In genomic region chr11:64778473-64779298, GRCh38 we compare ENCODE assay signal across 1 cellular context.
TF ChIP-seq lines count a peak whose summit lies in the region.

SF1 (minus strand) TSS chr11:64778542; CDS start chr11:64778392, 150 bp downstream.

TF ChIP-seq in HepG2, 621 proteins besides CTCF, POLR2A, EP300 and RAD21 (continued from another document and continues in another):
- TF ChIP-seq, protein P1, sequence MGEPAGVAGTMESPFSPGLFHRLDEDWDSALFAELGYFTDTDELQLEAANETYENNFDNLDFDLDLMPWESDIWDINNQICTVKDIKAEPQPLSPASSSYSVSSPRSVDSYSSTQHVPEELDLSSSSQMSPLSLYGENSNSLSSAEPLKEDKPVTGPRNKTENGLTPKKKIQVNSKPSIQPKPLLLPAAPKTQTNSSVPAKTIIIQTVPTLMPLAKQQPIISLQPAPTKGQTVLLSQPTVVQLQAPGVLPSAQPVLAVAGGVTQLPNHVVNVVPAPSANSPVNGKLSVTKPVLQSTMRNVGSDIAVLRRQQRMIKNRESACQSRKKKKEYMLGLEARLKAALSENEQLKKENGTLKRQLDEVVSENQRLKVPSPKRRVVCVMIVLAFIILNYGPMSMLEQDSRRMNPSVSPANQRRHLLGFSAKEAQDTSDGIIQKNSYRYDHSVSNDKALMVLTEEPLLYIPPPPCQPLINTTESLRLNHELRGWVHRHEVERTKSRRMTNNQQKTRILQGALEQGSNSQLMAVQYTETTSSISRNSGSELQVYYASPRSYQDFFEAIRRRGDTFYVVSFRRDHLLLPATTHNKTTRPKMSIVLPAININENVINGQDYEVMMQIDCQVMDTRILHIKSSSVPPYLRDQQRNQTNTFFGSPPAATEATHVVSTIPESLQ (CRISPR knock-in tag; conservative IDR thresholded peaks at IDR 0.05), result no peak
- TF ChIP-seq RBAK (CRISPR knock-in tag; IDR thresholded peaks at IDR 0.05) (0 out of 2 replicates have a peak, but pooled peaks have one; percentile 22), JUN (CRISPR knock-in tag; IDR thresholded peaks at IDR 0.05) (no peak; the same call in 1 of the 2 replicates), ZFY (CRISPR knock-in tag; IDR thresholded peaks at IDR 0.05) (peak; percentile 88; the same call in 1 of the 2 replicates), CBX2 (IDR thresholded peaks at IDR 0.05; ENCODE audit: low read depth, low read length) (no peak), CBX2 (CRISPR knock-in tag; IDR thresholded peaks at IDR 0.05; ENCODE audit: low read depth) (no peak), ZNF12 (CRISPR knock-in tag; IDR thresholded peaks at IDR 0.05) (no peak), ZSCAN20 (CRISPR knock-in tag; IDR thresholded peaks at IDR 0.05; ENCODE audit: borderline replicate concordance) (no peak), PAXIP1 (CRISPR knock-in tag; conservative IDR thresholded peaks at IDR 0.05) (peak; percentile 68), MIER2 (CRISPR knock-in tag; IDR thresholded peaks at IDR 0.05) (no peak), ZC3H13 (CRISPR knock-in tag; IDR thresholded peaks at IDR 0.05) (peak; percentile 83), ZNF772 (CRISPR knock-in tag; IDR thresholded peaks at IDR 0.05) (peak; percentile 44; the same call in 1 of the 2 replicates), ZNF607 (CRISPR knock-in tag; IDR thresholded peaks at IDR 0.05; ENCODE audit: borderline replicate concordance) (no peak), ZNF496 (CRISPR knock-in tag; IDR thresholded peaks at IDR 0.05; ENCODE audit: insufficient replicate concordance) (no peak), ZNF747 (CRISPR knock-in tag; IDR thresholded peaks at IDR 0.05; ENCODE audit: borderline replicate concordance) (peak; percentile 66; the same call in 1 of the 2 replicates), PAF1 (CRISPR knock-in tag; IDR thresholded peaks at IDR 0.05) (no peak), ZNF33A (CRISPR knock-in tag; IDR thresholded peaks at IDR 0.05; ENCODE audit: borderline replicate concordance) (no peak), KMT2A (CRISPR knock-in tag; IDR thresholded peaks at IDR 0.05) (no peak), ZNF672 (CRISPR knock-in tag; IDR thresholded peaks at IDR 0.05) (no peak), HNF4G (IDR thresholded peaks at IDR 0.05; ENCODE audit: borderline replicate concordance, low read depth, low read length) (peak; percentile 33; the same call in 1 of the 2 replicates), HNF4G (CRISPR knock-in tag; IDR thresholded peaks at IDR 0.05; ENCODE audit: borderline replicate concordance, low read depth) (no peak), MED1 (CRISPR knock-in tag; IDR thresholded peaks at IDR 0.05) (peak; percentile 31; the same call in 1 of the 2 replicates), RXRA (CRISPR knock-in tag; IDR thresholded peaks at IDR 0.05) (no peak), SP4 (CRISPR knock-in tag; IDR thresholded peaks at IDR 0.05) (peak; percentile 83), YEATS4 (CRISPR knock-in tag; IDR thresholded peaks at IDR 0.05; ENCODE audit: borderline replicate concordance) (peak; percentile 67; the same call in 1 of the 2 replicates), ATAD3A (CRISPR knock-in tag; IDR thresholded peaks at IDR 0.05) (no peak), PHB2 (IDR thresholded peaks at IDR 0.05; ENCODE audit: partially characterized antibody) (no peak), MAFG (CRISPR knock-in tag; IDR thresholded peaks at IDR 0.05) (no peak), ZNF124 (CRISPR knock-in tag; IDR thresholded peaks at IDR 0.05) (no peak), ISL2 (CRISPR knock-in tag; IDR thresholded peaks at IDR 0.05) (0 out of 2 replicates have a peak, but pooled peaks have one; percentile 15), ZNF776 (CRISPR knock-in tag; IDR thresholded peaks at IDR 0.05) (no peak), ZNF619 (CRISPR knock-in tag; IDR thresholded peaks at IDR 0.05) (no peak), ZNF768 (CRISPR knock-in tag; IDR thresholded peaks at IDR 0.05) (no peak), ZNF552 (CRISPR knock-in tag; IDR thresholded peaks at IDR 0.05; ENCODE audit: borderline replicate concordance) (no peak), TGIF2 (CRISPR knock-in tag; IDR thresholded peaks at IDR 0.05) (0 out of 2 replicates have a peak, but pooled peaks have one; percentile 24), MAFK (conservative IDR thresholded peaks at IDR 0.05 in 1 of 2, IDR thresholded peaks at IDR 0.05 in 1 of 2; ENCODE audit: low read length in 2 of 2) (no peak), ZNF180 (CRISPR knock-in tag; IDR thresholded peaks at IDR 0.05; ENCODE audit: borderline replicate concordance, low read depth) (no peak), FUBP1 (CRISPR knock-in tag; IDR thresholded peaks at IDR 0.05; ENCODE audit: borderline replicate concordance) (no peak), RFXANK (CRISPR knock-in tag; IDR thresholded peaks at IDR 0.05) (0 out of 2 replicates have a peak, but pooled peaks have one; percentile 45), ZNF687 (CRISPR knock-in tag; IDR thresholded peaks at IDR 0.05) (peak; percentile 62), AKAP8 (CRISPR knock-in tag; IDR thresholded peaks at IDR 0.05) (no peak), ISX (CRISPR knock-in tag; conservative IDR thresholded peaks at IDR 0.05) (no peak), ZNF773 (CRISPR knock-in tag; IDR thresholded peaks at IDR 0.05; ENCODE audit: borderline replicate concordance) (no peak; the same call in 1 of the 2 replicates), MEF2D (CRISPR knock-in tag; IDR thresholded peaks at IDR 0.05) (no peak), ADNP (CRISPR knock-in tag; IDR thresholded peaks at IDR 0.05) (no peak), GATAD1 (CRISPR knock-in tag; IDR thresholded peaks at IDR 0.05) (peak; percentile 63), KDM6A (CRISPR knock-in tag; IDR thresholded peaks at IDR 0.05; ENCODE audit: low read depth) (no peak), ELF4 (CRISPR knock-in tag; IDR thresholded peaks at IDR 0.05; ENCODE audit: borderline replicate concordance) (peak; percentile 6; the same call in 1 of the 2 replicates), BCL6 (CRISPR knock-in tag; IDR thresholded peaks at IDR 0.05) (peak; percentile 13; the same call in 1 of the 2 replicates), ARNTL (CRISPR knock-in tag; IDR thresholded peaks at IDR 0.05) (no peak), ZNF546 (CRISPR knock-in tag; conservative IDR thresholded peaks at IDR 0.05) (0 out of 2 replicates have a peak, but pooled peaks have one; percentile 35), ATF1 (CRISPR knock-in tag; IDR thresholded peaks at IDR 0.05) (peak; percentile 76), ZFP37 (CRISPR knock-in tag; IDR thresholded peaks at IDR 0.05; ENCODE audit: borderline replicate concordance) (no peak), RFX3 (CRISPR knock-in tag; IDR thresholded peaks at IDR 0.05) (peak; percentile 93), PHF8 (CRISPR knock-in tag; IDR thresholded peaks at IDR 0.05) (no peak; the same call in none of the 2 replicates), GATA4 (IDR thresholded peaks at IDR 0.05; ENCODE audit: borderline replicate concordance, low read depth) (0 out of 2 replicates have a peak, but pooled peaks have one; percentile 27)
- TF ChIP-seq, protein P2, sequence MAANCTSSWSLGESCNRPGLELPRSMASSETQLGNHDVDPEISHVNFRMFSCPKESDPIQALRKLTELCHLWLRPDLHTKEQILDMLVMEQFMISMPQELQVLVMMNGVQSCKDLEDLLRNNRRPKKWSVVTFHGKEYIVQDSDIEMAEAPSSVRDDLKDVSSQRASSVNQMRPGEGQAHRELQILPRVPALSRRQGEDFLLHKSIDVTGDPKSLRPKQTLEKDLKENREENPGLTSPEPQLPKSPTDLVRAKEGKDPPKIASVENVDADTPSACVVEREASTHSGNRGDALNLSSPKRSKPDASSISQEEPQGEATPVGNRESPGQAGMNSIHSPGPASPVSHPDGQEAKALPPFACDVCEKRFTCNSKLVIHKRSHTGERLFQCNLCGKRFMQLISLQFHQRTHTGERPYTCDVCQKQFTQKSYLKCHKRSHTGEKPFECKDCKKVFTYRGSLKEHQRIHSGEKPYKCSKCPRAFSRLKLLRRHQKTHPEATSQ (CRISPR knock-in tag; IDR thresholded peaks at IDR 0.05; ENCODE audit: borderline replicate concordance), result no peak
- TF ChIP-seq, protein P3, sequence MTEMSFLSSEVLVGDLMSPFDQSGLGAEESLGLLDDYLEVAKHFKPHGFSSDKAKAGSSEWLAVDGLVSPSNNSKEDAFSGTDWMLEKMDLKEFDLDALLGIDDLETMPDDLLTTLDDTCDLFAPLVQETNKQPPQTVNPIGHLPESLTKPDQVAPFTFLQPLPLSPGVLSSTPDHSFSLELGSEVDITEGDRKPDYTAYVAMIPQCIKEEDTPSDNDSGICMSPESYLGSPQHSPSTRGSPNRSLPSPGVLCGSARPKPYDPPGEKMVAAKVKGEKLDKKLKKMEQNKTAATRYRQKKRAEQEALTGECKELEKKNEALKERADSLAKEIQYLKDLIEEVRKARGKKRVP (CRISPR knock-in tag; IDR thresholded peaks at IDR 0.05), result peak in 1 of 2 experiments; percentile 26; a peak in 1 of 4 replicates
- TF ChIP-seq, protein P4, sequence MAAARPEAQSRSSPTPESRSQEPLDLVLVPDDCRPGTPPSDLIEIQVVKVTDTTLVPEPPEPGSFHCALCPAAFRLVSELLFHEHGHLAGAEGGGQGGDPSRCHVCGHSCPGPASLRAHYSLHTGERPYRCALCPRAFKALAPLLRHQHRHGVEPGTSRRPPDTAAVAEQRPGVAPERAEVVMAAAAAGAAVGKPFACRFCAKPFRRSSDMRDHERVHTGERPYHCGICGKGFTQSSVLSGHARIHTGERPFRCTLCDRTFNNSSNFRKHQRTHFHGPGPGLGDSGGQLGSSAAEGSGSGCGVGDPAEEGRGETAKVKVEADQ (CRISPR knock-in tag; IDR thresholded peaks at IDR 0.05; ENCODE audit: borderline replicate concordance), result no peak
- TF ChIP-seq, protein P5, sequence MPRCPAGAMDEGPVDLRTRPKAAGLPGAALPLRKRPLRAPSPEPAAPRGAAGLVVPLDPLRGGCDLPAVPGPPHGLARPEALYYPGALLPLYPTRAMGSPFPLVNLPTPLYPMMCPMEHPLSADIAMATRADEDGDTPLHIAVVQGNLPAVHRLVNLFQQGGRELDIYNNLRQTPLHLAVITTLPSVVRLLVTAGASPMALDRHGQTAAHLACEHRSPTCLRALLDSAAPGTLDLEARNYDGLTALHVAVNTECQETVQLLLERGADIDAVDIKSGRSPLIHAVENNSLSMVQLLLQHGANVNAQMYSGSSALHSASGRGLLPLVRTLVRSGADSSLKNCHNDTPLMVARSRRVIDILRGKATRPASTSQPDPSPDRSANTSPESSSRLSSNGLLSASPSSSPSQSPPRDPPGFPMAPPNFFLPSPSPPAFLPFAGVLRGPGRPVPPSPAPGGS (CRISPR knock-in tag; IDR thresholded peaks at IDR 0.05), result 0 out of 2 replicates have a peak, but pooled peaks have one; percentile 59
